ENCODE assay signal across 8 cellular contexts in genomic region chr5:157266286-157267007, GRCh38. TPM values are rescaled to one million over a fixed set of nuclear protein-coding genes. Genes with fewer than 3 reads are reported as not detected.
A peak's percentile ranks its signal among the peaks of the same experiment; 100 is the strongest.
DNase-seq lines count a peak whose midpoint lies in the region; ATAC-seq and TF ChIP-seq lines count a peak whose summit lies in the region.

No MANE protein-coding gene starts in this region.

- peaks cover 5 to 37% (median 7%) of the 10 kb centered on the region in 3 donors for H3K36me3 Mint-ChIP-seq in CD8-positive, alpha-beta memory T cell
- H3K36me3 Mint-ChIP-seq in dendritic cell treated with granulocyte-macrophage colony-stimulating factor and Interleukin-4, amounts not matched to agents 40 ng/mL and 50 ng/mL, for 4 days (ENCODE audit: low read depth) = peaks cover 6% of the 10 kb centered on the region

- POLR2A ChIA-PET in CD8-positive, alpha-beta memory T cell (lab: Charles Lee) = interaction anchor here (0.5 to 4.5 kb wide), 10 partner anchors 13 to 124 kb away, joined by 3 to 28 read pairs (median 4); partner anchors contain the start of gene MED7

- intact Hi-C loops in dendritic cell treated with granulocyte-macrophage colony-stimulating factor and Interleukin-4, amounts not matched to agents 40 ng/mL and 50 ng/mL, for 4 days (cut with micrococcal nuclease) = no loop called here
- intact Hi-C loops in thyroid gland (cut with DNase I) = no loop called here

- H3K36me3 ChIP-seq in CD8-positive, alpha-beta memory T cell (ENCODE audit: insufficient read depth, low read length) = no peaks in the 10 kb centered on the region
- H3K36me3 ChIP-seq in mesodermal cell (ENCODE audit: control insufficient read depth, insufficient read depth, low read length) (no peaks in the 10 kb centered on the region), thyroid gland (no peaks in the 10 kb centered on the region)

- WGBS in mesodermal cell (ENCODE audit: insufficient coverage in 2 of 2), 2 experiments = 1 to 2% methylated on average over 40 to 55 of the region's 62 CpGs
- 14 to 17% methylated on average over 8 to 9 of the region's 62 CpGs for WGBS in thyroid gland, 2 donors

- TF ChIP-seq POLR2A in thyroid gland (IDR thresholded peaks at IDR 0.05) = no peak

- CTCF ChIA-PET in CD8-positive, alpha-beta memory T cell (lab: Charles Lee) = interaction anchor here (0.9 to 8.3 kb wide), 7 partner anchors 9 to 41 kb away, joined by 3 to 62 read pairs (median 7); no protein-coding TSS in a partner anchor

- peak overlapping the region; percentile 84 to 99 (median 97) for H3K4me3 Mint-ChIP-seq in CD8-positive, alpha-beta memory T cell
- H3K4me3 Mint-ChIP-seq in dendritic cell treated with granulocyte-macrophage colony-stimulating factor and Interleukin-4, amounts not matched to agents 40 ng/mL and 50 ng/mL, for 4 days = peak overlapping the region; percentile 73

- DNase-seq in CD8-positive, alpha-beta memory T cell = peak; percentile 40 to 73 (median 46)
- DNase-seq in T-helper 2 cell (peak in 4 of 5 experiments; percentile 16 to 68 (median 44)), thyroid gland (peak; percentile 57 to 66), DMS114 treated with DMSO at 0.1 percent for 48 hours (lab: John Stamatoyannopoulos, UW; ENCODE audit: unreplicated experiment) (no peak)

- H3K9me3 Mint-ChIP-seq in CD8-positive, alpha-beta memory T cell = no peaks in the 10 kb centered on the region
- no peaks in the 10 kb centered on the region for H3K9me3 Mint-ChIP-seq in dendritic cell treated with granulocyte-macrophage colony-stimulating factor and Interleukin-4, amounts not matched to agents 40 ng/mL and 50 ng/mL, for 4 days

- peak overlapping the region; percentile 92 to 99 (median 96) for H3K27ac Mint-ChIP-seq in CD8-positive, alpha-beta memory T cell
- peak overlapping the region; percentile 56 for H3K27ac Mint-ChIP-seq in dendritic cell treated with granulocyte-macrophage colony-stimulating factor and Interleukin-4, amounts not matched to agents 40 ng/mL and 50 ng/mL, for 4 days

- H3K27ac ChIP-seq in CD8-positive, alpha-beta memory T cell (ENCODE audit: low read depth, low read length) = peak overlapping the region; percentile 68
- no peak overlapping the region for H3K27ac ChIP-seq in mesodermal cell (ENCODE audit: low read depth, low read length, severe bottlenecking)
- H3K27ac ChIP-seq in thyroid gland = peak overlapping the region in 1 of 3 donors; percentile 3

- no peaks in the 10 kb centered on the region for H3K27me3 ChIP-seq in CD8-positive, alpha-beta memory T cell (ENCODE audit: insufficient read depth, low read length, poor library complexity, severe bottlenecking)
- H3K27me3 ChIP-seq in thyroid gland = no peaks in the 10 kb centered on the region

- TF ChIP-seq CTCF in thyroid gland (IDR thresholded peaks at IDR 0.05) = peak in 1 of 6 experiments; percentile 0

- ATAC-seq in GM19372 (IDR thresholded peaks at IDR 0.05; ENCODE audit: low read depth, unreplicated experiment) (peak; percentile 51), HG03378 (IDR thresholded peaks at IDR 0.05; ENCODE audit: unreplicated experiment) (peak; percentile 37)

- H3K9me3 ChIP-seq in CD8-positive, alpha-beta memory T cell (ENCODE audit: low read length) = no peaks in the 10 kb centered on the region
- no peaks in the 10 kb centered on the region for H3K9me3 ChIP-seq in mesodermal cell (ENCODE audit: control insufficient read depth, low read length)
- no peaks in the 10 kb centered on the region for H3K9me3 ChIP-seq in thyroid gland

- peaks cover 0 to 2% of the 10 kb centered on the region in 2 donors for H3K27me3 Mint-ChIP-seq in CD8-positive, alpha-beta memory T cell
- H3K27me3 Mint-ChIP-seq in dendritic cell treated with granulocyte-macrophage colony-stimulating factor and Interleukin-4, amounts not matched to agents 40 ng/mL and 50 ng/mL, for 4 days = peaks cover 15% of the 10 kb centered on the region

- H3K4me1 Mint-ChIP-seq in CD8-positive, alpha-beta memory T cell = peaks cover 67 to 80% (median 79%) of the 10 kb centered on the region in 3 donors
- H3K4me1 Mint-ChIP-seq in dendritic cell treated with granulocyte-macrophage colony-stimulating factor and Interleukin-4, amounts not matched to agents 40 ng/mL and 50 ng/mL, for 4 days (ENCODE audit: low read depth) = peaks cover 44% of the 10 kb centered on the region

- H3K4me3 ChIP-seq in CD8-positive, alpha-beta memory T cell (ENCODE audit: low read length) = peak overlapping the region; percentile 68
- peak overlapping the region; percentile 58 for H3K4me3 ChIP-seq in mesodermal cell (ENCODE audit: extremely low read depth, insufficient read depth, low read length, poor library complexity, severe bottlenecking)
- peak overlapping the region; percentile 15 to 56 (median 48) for H3K4me3 ChIP-seq in thyroid gland (replicated peaks in 1 of 3)

- peaks cover 73% of the 10 kb centered on the region for H3K4me1 ChIP-seq in CD8-positive, alpha-beta memory T cell (ENCODE audit: insufficient read depth, low read length)
- H3K4me1 ChIP-seq in mesodermal cell (ENCODE audit: control insufficient read depth, insufficient read depth, low read length, poor library complexity, severe bottlenecking) (peaks cover 14% of the 10 kb centered on the region), thyroid gland (peaks cover 27 to 40% of the 10 kb centered on the region in 2 donors)

RNA-seq across cellular contexts. Expression of gene CYFIP2, which starts 0.5 kb away (rescaled TPM):
- total RNA-seq in CD8-positive, alpha-beta memory T cell = 100 to 1,000 TPM; 239 to 259 TPM
- 534 TPM for polyA plus RNA-seq in CD8-positive, alpha-beta memory T cell
- 47.4 TPM for polyA plus RNA-seq in mesodermal cell (2013, experiment 1 of 2)
- polyA plus RNA-seq in mesodermal cell (2013, experiment 2 of 2) = 37.2 TPM
- total RNA-seq in thyroid gland = 10 to 100 TPM; 18.3 to 73.5 (median 34.6) TPM
